In genomic region chr18:76450452-76450851, GRCh38 we compare ENCODE assay signal across 9 cellular contexts. TPM values are rescaled to one million over a fixed set of nuclear protein-coding genes. Genes with fewer than 3 reads are reported as not detected.
DNase-seq lines count a peak whose midpoint lies in the region; ATAC-seq lines count a peak whose summit lies in the region.
"Had no signal": no experiment of that assay in that cellular context is flagged by ENCODE, and none has a peak within 500 bp of the region (broad histone marks: within the 10 kb centered on the region; RNA-seq: fewer than 3 reads in every experiment).

No MANE protein-coding gene starts in this region.

- H3K27ac ChIP-seq in cingulate gyrus (ENCODE audit: low read depth, low read length), result peak overlapping the region; percentile 58
- H3K27ac ChIP-seq in mesodermal cell (ENCODE audit: low read depth, low read length, severe bottlenecking), result peak overlapping the region; percentile 89
- peak overlapping the region; percentile 90 for H3K27ac ChIP-seq in urinary bladder (ENCODE audit: low read depth)

- no peak for ATAC-seq in activated T-cell treated with anti-CD3 and anti-CD28 coated beads, Interleukin-2, amount 50 U/mL, for 4 hours
- ATAC-seq in GM18870 (IDR thresholded peaks at IDR 0.05; ENCODE audit: unreplicated experiment), result no peak

- H3K9me3 ChIP-seq in mesodermal cell (ENCODE audit: control insufficient read depth, low read length), result no peaks in the 10 kb centered on the region

- 25 to 49% methylated on average over 5 to 7 of the region's 10 CpGs for WGBS in mesodermal cell (ENCODE audit: insufficient coverage in 2 of 2), 2 experiments
- WGBS in urinary bladder, result 8% methylated on average over 10 of the region's 10 CpGs

- H3K36me3 ChIP-seq in mesodermal cell (ENCODE audit: control insufficient read depth, insufficient read depth, low read length) (peaks cover 8% of the 10 kb centered on the region), urinary bladder (ENCODE audit: insufficient read depth) (no peaks in the 10 kb centered on the region)

- no peaks in the 10 kb centered on the region for H3K36me3 Mint-ChIP-seq in activated T-cell treated with anti-CD3 and anti-CD28 coated beads, Interleukin-2, amount 50 U/mL, for 4 hours (ENCODE audit: insufficient read depth)

- peaks cover 51% of the 10 kb centered on the region for H3K4me1 Mint-ChIP-seq in activated T-cell treated with anti-CD3 and anti-CD28 coated beads, Interleukin-2, amount 50 U/mL, for 4 hours (ENCODE audit: low read depth)

- DNase-seq in activated T-cell treated with anti-CD3 and anti-CD28 coated beads, Interleukin-2, amount 50 U/mL, for 4 hours, result no peak
- no peak for DNase-seq in activated T-cell treated with anti-CD3 and anti-CD28 coated beads, Interleukin-2, amount 50 U/mL, for 1 hour
- DNase-seq in NCI-H2107 (lab: John Stamatoyannopoulos, UW) (no peak), T1000 (lab: John Stamatoyannopoulos, UW) (no peak)
- DNase-seq: DND-41 had no signal

- H3K4me1 ChIP-seq in mesodermal cell (ENCODE audit: control insufficient read depth, insufficient read depth, low read length, poor library complexity, severe bottlenecking) (peaks cover 71% of the 10 kb centered on the region), urinary bladder (ENCODE audit: insufficient read depth) (no peaks in the 10 kb centered on the region)

- peak overlapping the region; percentile 27 for H3K4me3 ChIP-seq in mesodermal cell (ENCODE audit: extremely low read depth, insufficient read depth, low read length, poor library complexity, severe bottlenecking)
- peak overlapping the region; percentile 62 for H3K4me3 ChIP-seq in urinary bladder (ENCODE audit: low read depth, low read length)

- H3K27me3 Mint-ChIP-seq in activated T-cell treated with anti-CD3 and anti-CD28 coated beads, Interleukin-2, amount 50 U/mL, for 4 hours (ENCODE audit: low read depth), result peaks cover 18% of the 10 kb centered on the region

- no peaks in the 10 kb centered on the region for H3K9me3 Mint-ChIP-seq in activated T-cell treated with anti-CD3 and anti-CD28 coated beads, Interleukin-2, amount 50 U/mL, for 4 hours

- peak overlapping the region; percentile 84 for H3K4me3 Mint-ChIP-seq in activated T-cell treated with anti-CD3 and anti-CD28 coated beads, Interleukin-2, amount 50 U/mL, for 4 hours

RNA-seq across cellular contexts. Expression of gene ZNF516, which starts 44.6 kb away (rescaled TPM):
- 1 to 10 TPM; 3.0 to 4.3 (median 4.0) TPM for total RNA-seq in activated T-cell treated with anti-CD3 and anti-CD28 coated beads, Interleukin-2, amount 50 U/mL, for 4 hours
- polyA plus RNA-seq in mesodermal cell (2013, experiment 1 of 2), result 56.5 TPM
- polyA plus RNA-seq in mesodermal cell (2013, experiment 2 of 2), result 65.2 TPM
- total RNA-seq in urinary bladder, result 30.5 TPM
- 16.1 TPM for polyA plus RNA-seq in urinary bladder
